Comparison of ENCODE assay signal across 19 cellular contexts in the genomic region with DNA sequence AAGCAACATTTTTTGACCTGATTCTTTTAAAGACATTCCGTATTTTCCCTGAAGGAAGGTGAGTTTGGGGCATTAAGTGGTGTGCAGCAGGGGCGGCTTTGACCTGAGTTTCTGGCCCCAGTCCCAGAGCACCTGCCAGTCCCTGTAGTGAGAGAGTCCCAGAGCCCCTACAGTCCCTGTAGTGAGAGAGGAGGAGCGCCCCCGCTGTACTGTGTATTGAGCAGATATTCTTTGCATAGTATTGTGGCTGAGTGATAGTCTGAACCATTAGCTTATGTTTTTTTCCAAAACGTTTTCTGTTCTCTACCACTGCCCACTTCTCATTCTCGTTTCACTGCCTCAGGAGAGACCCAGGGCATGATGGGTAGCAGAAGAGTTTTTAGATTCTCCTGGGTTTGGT. TPM values are rescaled to one million over a fixed set of nuclear protein-coding genes. Genes with fewer than 3 reads are reported as not detected.
DNase-seq lines count a peak whose midpoint lies in the region; ATAC-seq and TF ChIP-seq lines count a peak whose summit lies in the region.
"Had no signal": no experiment of that assay in that cellular context is flagged by ENCODE, and none has a peak within 500 bp of the region (broad histone marks: within the 10 kb centered on the region; RNA-seq: fewer than 3 reads in every experiment).

No MANE protein-coding gene starts in this region.

- H3K4me2 ChIP-seq in MM.1S (ENCODE audit: low read depth, low read length), result peak overlapping the region; percentile 74; the same call in 1 of the 2 replicates

- intact Hi-C loops in cardiac septum (cut with DNase I), result no loop called here
- intact Hi-C loops in thyroid gland (cut with DNase I), result no loop called here

- H4K20me1 ChIP-seq in MM.1S (ENCODE audit: insufficient read depth, low read length), result no peaks in the 10 kb centered on the region

- H3K27me3 Mint-ChIP-seq in mesothelial cell of epicardium (ENCODE audit: low read depth), result no peaks in the 10 kb centered on the region

- H3K27ac ChIP-seq in cardiac muscle cell (peak overlapping the region; percentile 85), MM.1S (ENCODE audit: low read length) (peak overlapping the region; percentile 81), thyroid gland (peak overlapping the region in 2 of 3 donors; percentile 29 to 73)
- H3K27ac ChIP-seq: 22Rv1, C4-2B had no signal

- H3K9me3 ChIP-seq in cardiac muscle cell (ENCODE audit: low read depth) (no peaks in the 10 kb centered on the region), MM.1S (replicated peaks; ENCODE audit: insufficient read depth, low read length) (no peaks in the 10 kb centered on the region), thyroid gland (no peaks in the 10 kb centered on the region)

- peak overlapping the region; percentile 16; the same call in 1 of the 2 replicates for H3K9ac ChIP-seq in MM.1S (ENCODE audit: low read length)

- no peaks in the 10 kb centered on the region for H3K9me2 ChIP-seq in MM.1S (replicated peaks; ENCODE audit: insufficient read depth, low read length)

- H3K79me2 ChIP-seq in MM.1S (ENCODE audit: low read length), result no peaks in the 10 kb centered on the region

- TF ChIP-seq CTCF in cardiac muscle cell (IDR thresholded peaks at IDR 0.05; ENCODE audit: low read depth, low read length) (no peak), MM.1S (IDR thresholded peaks at IDR 0.05; ENCODE audit: low read length) (no peak), mesothelial cell of epicardium (IDR thresholded peaks at IDR 0.05; ENCODE audit: unreplicated experiment) (no peak), thyroid gland (IDR thresholded peaks at IDR 0.05) (no peak)

- no peaks in the 10 kb centered on the region for H3K36me3 Mint-ChIP-seq in mesothelial cell of epicardium
- no peaks in the 10 kb centered on the region for H3K36me3 Mint-ChIP-seq in activated naive CD4-positive, alpha-beta T cell treated with anti-CD3 and anti-CD28 coated beads, Interleukin-2, amount 50 U/mL, for 72 hours

- H3K4me1 ChIP-seq in cardiac muscle cell (ENCODE audit: low read depth) (peaks cover 15% of the 10 kb centered on the region), MM.1S (ENCODE audit: low read length) (peaks cover 55% of the 10 kb centered on the region), thyroid gland (peaks cover 22 to 28% of the 10 kb centered on the region in 2 donors)

- H3K4me3 Mint-ChIP-seq in mesothelial cell of epicardium, result no peak overlapping the region

- H3K27ac Mint-ChIP-seq in mesothelial cell of epicardium, result peak overlapping the region; percentile 76
- H3K27ac Mint-ChIP-seq in activated naive CD4-positive, alpha-beta T cell treated with anti-CD3 and anti-CD28 coated beads, Interleukin-2, amount 50 U/mL, for 72 hours, result no peak overlapping the region

- TF ChIP-seq POLR2A in thyroid gland (IDR thresholded peaks at IDR 0.05), result no peak

- peaks cover 39% of the 10 kb centered on the region for H3K4me1 Mint-ChIP-seq in mesothelial cell of epicardium

- peaks cover 32% of the 10 kb centered on the region for H3F3A ChIP-seq in MM.1S (ENCODE audit: insufficient read depth, low read length)

- no peaks in the 10 kb centered on the region for H3K27me3 ChIP-seq in cardiac muscle cell
- H3K27me3 ChIP-seq in MM.1S (replicated peaks; ENCODE audit: insufficient read depth, low read length), result no peaks in the 10 kb centered on the region
- no peaks in the 10 kb centered on the region for H3K27me3 ChIP-seq in thyroid gland

- H2AFZ ChIP-seq in MM.1S (ENCODE audit: low read length), result no peak overlapping the region

- H3K36me3 ChIP-seq in cardiac muscle cell (no peaks in the 10 kb centered on the region), MM.1S (replicated peaks; ENCODE audit: insufficient read depth, low read length) (no peaks in the 10 kb centered on the region), thyroid gland (no peaks in the 10 kb centered on the region)

- WGBS in thyroid gland, 2 donors, result 82 to 87% methylated on average over 6 of the region's 6 CpGs

- H3K4me3 ChIP-seq in cardiac muscle cell (no peak overlapping the region), MM.1S (ENCODE audit: low read length) (no peak overlapping the region), thyroid gland (replicated peaks in 1 of 3) (no peak overlapping the region)

- DNase-seq in cardiac muscle cell (ENCODE audit: low read depth in 1 of 2, low spot score in 1 of 2) (no peak), cardiac septum (ENCODE audit: low spot score) (no peak), MM.1S (no peak), mesothelial cell of epicardium (ENCODE audit: low spot score in 2 of 2, unreplicated experiment in 2 of 2) (no peak), thyroid gland (no peak), SIG-M5 treated with dmso at 0.1 percent for 504 hours (lab: John Stamatoyannopoulos, UW; ENCODE audit: unreplicated experiment) (no peak)
- no peak for DNase-seq in activated CD4-positive, alpha-beta T cell treated with anti-CD3 and anti-CD28 coated beads for 1 hour
- no peak for DNase-seq in activated naive CD4-positive, alpha-beta T cell treated with anti-CD3 and anti-CD28 coated beads, Interleukin-2, amount 50 U/mL, for 72 hours (ENCODE audit: low spot score in 2 of 2)
- DNase-seq: AML-193, DMS79 treated with DMSO at 0.1 percent for 48 hours, GOT3, MV-4-11, NCI-H1694 treated with DMSO at 0.1 percent for 48 hours, NCI-H510A treated with DMSO at 0.1 percent for 48 hours, NCI-H774, RPMI8226, SHP77 treated with DMSO at 0.1 percent for 48 hours had no signal

- ATAC-seq in activated naive CD4-positive, alpha-beta T cell treated with anti-CD3 and anti-CD28 coated beads, Interleukin-2, amount 50 U/mL, for 72 hours, result no peak

- no peaks in the 10 kb centered on the region for H3K9me3 Mint-ChIP-seq in mesothelial cell of epicardium
- H3K9me3 Mint-ChIP-seq in activated naive CD4-positive, alpha-beta T cell treated with anti-CD3 and anti-CD28 coated beads, Interleukin-2, amount 50 U/mL, for 72 hours, result no peaks in the 10 kb centered on the region

RNA-seq across cellular contexts. Expression of a gene that starts 17.2 kb away (rescaled TPM):
- 35.0 and 36.1 TPM in 2 replicates for total RNA-seq in cardiac muscle cell
- 21.7 and 25.2 TPM in 2 replicates for polyA plus RNA-seq in cardiac muscle cell
- total RNA-seq in cardiac septum, result 5.8 TPM
- 24.7 to 27.1 TPM (median 26.1 TPM) in 3 replicates for total RNA-seq in mesothelial cell of epicardium
- 100 to 1,000 TPM; 170 to 225 (median 183) TPM for total RNA-seq in thyroid gland
- total RNA-seq in activated naive CD4-positive, alpha-beta T cell treated with anti-CD3 and anti-CD28 coated beads, Interleukin-2, amount 50 U/mL, for 72 hours, result under 1 TPM; 0.32 to 0.64 TPM
